1 cellular context compared by ENCODE assay signal in genomic region chr9:111700776-111701175, GRCh38.
A peak's percentile ranks its signal among the peaks of the same experiment; 100 is the strongest.
TF ChIP-seq lines count a peak whose summit lies in the region.

No MANE protein-coding gene starts in this region.

TF ChIP-seq in endothelial cell of umbilical vein, 7 proteins besides CTCF, POLR2A, EP300 and RAD21:
- no peak for TF ChIP-seq GATA2 (IDR thresholded peaks at IDR 0.05; ENCODE audit: insufficient read depth, insufficient read length, low read depth, low read length)
- TF ChIP-seq POLR2AphosphoS5 (IDR thresholded peaks at IDR 0.05; ENCODE audit: insufficient read depth, low read depth, low read length), result no peak
- peak; percentile 39 for TF ChIP-seq FOS (IDR thresholded peaks at IDR 0.05; ENCODE audit: borderline replicate concordance, insufficient read depth, low read length)
- TF ChIP-seq MYC (IDR thresholded peaks at IDR 0.05; ENCODE audit: low read depth, low read length), result no peak
- no peak for TF ChIP-seq EZH2 (IDR thresholded peaks at IDR 0.05; ENCODE audit: borderline replicate concordance, low read depth, low read length, severe bottlenecking)
